Comparison of ENCODE assay signal across 28 cellular contexts in genomic region chr3:124660606-124661005, GRCh38.
"Had no signal": no experiment of that assay in that cellular context is flagged by ENCODE, and none has a peak within 500 bp of the region (broad histone marks: within the 10 kb centered on the region; RNA-seq: fewer than 3 reads in every experiment).

No MANE protein-coding gene starts in this region.

- H3K27ac Mint-ChIP-seq: activated B cell treated with CpG ODN at 0.5 μM for 24 hours; activated CD4-positive, alpha-beta T cell treated with anti-CD3 and anti-CD28 coated beads, Interleukin-2, amount 10 ng/mL, durations not matched to agents 24 days and 14 days; activated naive CD8-positive, alpha-beta T cell; activated T-helper 2 cell treated with anti-CD3 and anti-CD28 coated beads, Interferon-gamma antibody, Interleukin-2, Interleukin-4, amounts not matched to agents 10 μg/mL and 5 μg/mL and 100 μg/mL, durations not matched to agents 14 hours and 24 hours and 36 hours had no signal

- H3K9me3 ChIP-seq: adrenal gland had no signal

- DNase-seq: activated B cell treated with CpG ODN at 0.5 μM for 24 hours; activated CD4-positive, alpha-beta T cell treated with anti-CD3 and anti-CD28 coated beads for 1 hour; activated CD4-positive, alpha-beta T cell treated with anti-CD3 and anti-CD28 coated beads, Interleukin-2, amount 10 ng/mL, durations not matched to agents 24 days and 14 days; activated CD4-positive, alpha-beta T cell treated with anti-CD3 and anti-CD28 coated beads, Interleukin-2, amount 50 U/mL, for 48 hours; activated gamma-delta T cell treated with Interleukin-2 at 50 U/mL for 16 hours; activated T-cell treated with anti-CD3 and anti-CD28 coated beads for 4 hours; activated T-cell treated with anti-CD3 and anti-CD28 coated beads, Interleukin-2, amount 50 U/mL, for 48 hours; adrenal gland; anterior cingulate cortex; Kasumi-1; KBM-7; NCI-H1105 treated with DMSO at 0.1 percent for 48 hours; NCI-H1436 treated with DMSO at 0.1 percent for 48 hours; NCI-H187; NCI-H2081; NCI-H510A treated with DMSO at 0.1 percent for 48 hours; NCI-H69; NK-92 treated with Interleukin-12 subunit alpha and Interleukin-12 subunit beta, amount 100 ng/mL, for 24 hours; OCI-M1; RPMI8226; T-cell; T-helper 2 cell; T1000 had no signal

- ATAC-seq: Panc1, Right ventricle myocardium inferior, T-cell had no signal

- H3K4me1 ChIP-seq: adrenal gland had no signal

- H3K4me1 Mint-ChIP-seq: activated B cell treated with CpG ODN at 0.5 μM for 24 hours, T-cell had no signal

- H3K27ac ChIP-seq: adrenal gland, SK-N-MC had no signal

- H3K9me3 Mint-ChIP-seq: activated B cell treated with CpG ODN at 0.5 μM for 24 hours; activated CD4-positive, alpha-beta T cell treated with anti-CD3 and anti-CD28 coated beads, Interleukin-2, amount 10 ng/mL, durations not matched to agents 24 days and 14 days; activated T-helper 2 cell treated with anti-CD3 and anti-CD28 coated beads, Interferon-gamma antibody, Interleukin-2, Interleukin-4, amounts not matched to agents 10 μg/mL and 5 μg/mL and 100 μg/mL, durations not matched to agents 14 hours and 24 hours and 36 hours; T-cell had no signal

- H3K27me3 ChIP-seq: adrenal gland had no signal

- H3K4me3 Mint-ChIP-seq: activated B cell treated with CpG ODN at 0.5 μM for 24 hours; activated CD4-positive, alpha-beta T cell treated with anti-CD3 and anti-CD28 coated beads, Interleukin-2, amount 10 ng/mL, durations not matched to agents 24 days and 14 days; activated naive CD8-positive, alpha-beta T cell; T-cell had no signal

- H3K36me3 Mint-ChIP-seq: activated naive CD8-positive, alpha-beta T cell had no signal

- H3K4me3 ChIP-seq: adrenal gland, SK-N-MC had no signal
